ENCODE assay signal across 24 cellular contexts in the genomic region with DNA sequence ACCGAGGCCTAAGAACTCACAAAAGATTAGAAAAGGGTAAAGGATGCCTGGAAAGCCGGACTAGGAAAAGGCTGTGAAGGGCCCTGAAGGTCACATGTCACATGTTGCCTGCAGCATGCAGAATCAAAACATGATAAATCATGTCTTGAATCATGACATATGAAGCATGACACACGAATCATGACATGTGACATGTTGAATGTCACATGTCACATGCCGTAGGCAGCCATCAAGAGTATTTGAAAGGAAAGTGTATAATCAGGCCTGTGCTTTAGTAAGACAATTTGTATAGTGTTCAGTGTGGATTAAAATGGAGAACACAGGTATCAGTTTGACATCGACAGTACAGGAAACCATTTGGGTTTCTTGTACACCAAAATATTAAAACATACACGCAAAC. TPM values are rescaled to one million over a fixed set of nuclear protein-coding genes. Genes with fewer than 3 reads are reported as not detected.
"Had no signal": no experiment of that assay in that cellular context is flagged by ENCODE, and none has a peak within 500 bp of the region (broad histone marks: within the 10 kb centered on the region; RNA-seq: fewer than 3 reads in every experiment).

No MANE protein-coding gene starts in this region.

- H3K27ac ChIP-seq: HL-60, SJSA1, SK-N-MC had no signal

- H3K27me3 ChIP-seq: MG63, SJSA1 had no signal

- H3K36me3 ChIP-seq: MG63, SJSA1 had no signal

- FAIRE-seq: HTR-8/SVneo, RCC 7860 had no signal

- H3K4me1 ChIP-seq: SJSA1 had no signal

- H3K9me3 ChIP-seq: MG63, SJSA1 had no signal

- H3K4me3 ChIP-seq: MG63, SJSA1, SK-N-MC had no signal

- DNase-seq: Karpas-422, KG1, MG63, NCI-H1092, NCI-H1105 treated with DMSO at 0.1 percent for 48 hours, NCI-H1417 treated with DMSO at 0.1 percent for 48 hours, NCI-H146, NCI-H1694 treated with DMSO at 0.1 percent for 48 hours, NCI-H1930, NCI-H2081 treated with DMSO at 0.1 percent for 48 hours, NCI-H2171, NCI-H345, NCI-H446 treated with DMSO at 0.1 percent for 48 hours, NCI-H510A treated with DMSO at 0.1 percent for 48 hours, NCI-H69, NCI-H774, Right ventricle myocardium superior, RPMI8226, SIG-M5 had no signal

RNA-seq across cellular contexts. Expression of gene IFNG-AS1, which starts 30.8 kb away (rescaled TPM):
- total RNA-seq: Right ventricle myocardium superior, SJSA1 had no signal
